ENCODE assay signal across 1 cellular context in the genomic region with DNA sequence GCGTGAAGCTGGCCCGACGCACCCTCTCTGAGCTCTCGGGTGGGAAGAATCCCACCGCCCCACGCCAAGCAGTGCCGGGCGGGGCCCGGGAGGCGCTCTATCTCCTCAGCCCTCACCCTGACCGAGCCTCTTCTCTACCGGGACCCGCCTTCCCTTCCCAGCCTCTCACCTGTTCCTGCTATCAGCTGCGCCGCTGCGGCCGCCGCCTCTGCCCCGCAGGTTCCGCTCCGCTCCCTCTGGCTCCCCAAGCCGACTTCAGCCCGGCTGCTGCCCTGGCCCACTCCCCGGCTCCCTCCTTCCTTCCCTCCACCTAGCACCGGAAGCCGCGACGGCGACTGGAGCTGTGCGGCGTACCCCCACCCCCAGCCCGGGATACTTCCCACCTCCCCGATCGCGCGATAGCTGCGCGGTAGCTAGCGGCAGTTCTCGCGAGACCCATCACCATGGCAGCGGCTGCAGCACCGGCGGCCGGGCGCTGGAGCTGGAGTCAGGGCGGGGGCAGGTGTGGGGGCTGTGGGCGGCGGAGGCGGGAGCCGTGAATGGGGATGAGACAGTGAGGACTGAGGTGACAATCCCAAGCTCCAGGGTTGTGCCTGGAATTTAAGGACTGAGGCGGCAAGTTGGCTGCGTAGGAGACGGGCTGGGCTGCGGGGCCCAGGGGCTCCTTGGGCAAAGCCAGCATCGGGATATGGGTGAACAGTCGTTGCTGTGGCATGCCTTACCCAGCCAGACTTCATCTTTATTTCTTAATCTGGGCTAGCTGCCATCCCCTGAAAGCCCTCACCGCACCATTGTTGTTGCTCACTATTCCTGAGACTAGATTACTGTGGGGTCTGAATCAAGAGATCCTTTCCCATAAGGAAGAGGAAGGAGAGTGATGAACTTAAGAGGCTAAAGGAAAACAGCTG.
TF ChIP-seq lines count a peak whose summit lies in the region.

ARF3 (minus strand) TSS at position 347 of the 908 bp plus-strand sequence. CDS start 16,392 bp downstream, outside the sequence.

TF ChIP-seq in HepG2, 621 proteins besides CTCF, POLR2A, EP300 and RAD21 (continued from another document and continues in another):
- no peak for TF ChIP-seq DDIT3 (CRISPR knock-in tag; IDR thresholded peaks at IDR 0.05)
- no peak for TF ChIP-seq ZNF652 (CRISPR knock-in tag; IDR thresholded peaks at IDR 0.05; ENCODE audit: borderline replicate concordance, low read depth)
- no peak for TF ChIP-seq SP5 (CRISPR knock-in tag; IDR thresholded peaks at IDR 0.05; ENCODE audit: borderline replicate concordance, low read depth)
- TF ChIP-seq HDAC1 (CRISPR knock-in tag; IDR thresholded peaks at IDR 0.05), result peak; percentile 78
- TF ChIP-seq FOSL2 (CRISPR knock-in tag; IDR thresholded peaks at IDR 0.05), result no peak; the same call in 1 of the 2 replicates
- TF ChIP-seq SKI (IDR thresholded peaks at IDR 0.05; ENCODE audit: partially characterized antibody), result no peak
- no peak for TF ChIP-seq HDAC6 (IDR thresholded peaks at IDR 0.05; ENCODE audit: low read depth, low read length)
- TF ChIP-seq TFE3 (CRISPR knock-in tag; IDR thresholded peaks at IDR 0.05), result peak; percentile 29; the same call in 1 of the 2 replicates
- TF ChIP-seq REPIN1 (CRISPR knock-in tag; IDR thresholded peaks at IDR 0.05; ENCODE audit: borderline replicate concordance, low read depth), result peak; percentile 69; the same call in 1 of the 2 replicates
- TF ChIP-seq ZNF468 (CRISPR knock-in tag; IDR thresholded peaks at IDR 0.05), result no peak
- peak; percentile 68 for TF ChIP-seq AGO1 (IDR thresholded peaks at IDR 0.05; ENCODE audit: low read depth, low read length, poor library complexity, severe bottlenecking)
- no peak for TF ChIP-seq RCOR2 (CRISPR knock-in tag; IDR thresholded peaks at IDR 0.05)
- TF ChIP-seq, protein P1, sequence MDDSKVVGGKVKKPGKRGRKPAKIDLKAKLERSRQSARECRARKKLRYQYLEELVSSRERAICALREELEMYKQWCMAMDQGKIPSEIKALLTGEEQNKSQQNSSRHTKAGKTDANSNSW (CRISPR knock-in tag; IDR thresholded peaks at IDR 0.05; ENCODE audit: borderline replicate concordance), result no peak
- TF ChIP-seq, protein P2, sequence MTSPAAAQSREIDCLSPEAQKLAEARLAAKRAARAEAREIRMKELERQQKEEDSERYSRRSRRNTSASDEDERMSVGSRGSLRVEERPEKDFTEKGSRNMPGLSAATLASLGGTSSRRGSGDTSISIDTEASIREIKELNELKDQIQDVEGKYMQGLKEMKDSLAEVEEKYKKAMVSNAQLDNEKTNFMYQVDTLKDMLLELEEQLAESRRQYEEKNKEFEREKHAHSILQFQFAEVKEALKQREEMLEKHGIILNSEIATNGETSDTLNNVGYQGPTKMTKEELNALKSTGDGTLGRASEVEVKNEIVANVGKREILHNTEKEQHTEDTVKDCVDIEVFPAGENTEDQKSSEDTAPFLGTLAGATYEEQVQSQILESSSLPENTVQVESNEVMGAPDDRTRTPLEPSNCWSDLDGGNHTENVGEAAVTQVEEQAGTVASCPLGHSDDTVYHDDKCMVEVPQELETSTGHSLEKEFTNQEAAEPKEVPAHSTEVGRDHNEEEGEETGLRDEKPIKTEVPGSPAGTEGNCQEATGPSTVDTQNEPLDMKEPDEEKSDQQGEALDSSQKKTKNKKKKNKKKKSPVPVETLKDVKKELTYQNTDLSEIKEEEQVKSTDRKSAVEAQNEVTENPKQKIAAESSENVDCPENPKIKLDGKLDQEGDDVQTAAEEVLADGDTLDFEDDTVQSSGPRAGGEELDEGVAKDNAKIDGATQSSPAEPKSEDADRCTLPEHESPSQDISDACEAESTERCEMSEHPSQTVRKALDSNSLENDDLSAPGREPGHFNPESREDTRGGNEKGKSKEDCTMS (CRISPR knock-in tag; conservative IDR thresholded peaks at IDR 0.05), result no peak
- TF ChIP-seq ZSCAN20 (CRISPR knock-in tag; IDR thresholded peaks at IDR 0.05; ENCODE audit: borderline replicate concordance), result no peak
- no peak for TF ChIP-seq ZNF672 (CRISPR knock-in tag; IDR thresholded peaks at IDR 0.05)
- TF ChIP-seq ATRX (CRISPR knock-in tag; IDR thresholded peaks at IDR 0.05; ENCODE audit: borderline replicate concordance), result no peak
- TF ChIP-seq POGZ (CRISPR knock-in tag; IDR thresholded peaks at IDR 0.05), result peak; percentile 57; the same call in 1 of the 2 replicates
- TF ChIP-seq NRL (CRISPR knock-in tag; IDR thresholded peaks at IDR 0.05; ENCODE audit: borderline replicate concordance), result peak; percentile 77
- TF ChIP-seq ZNF768 (CRISPR knock-in tag; IDR thresholded peaks at IDR 0.05), result no peak; the same call in 1 of the 2 replicates
- no peak for TF ChIP-seq NFIC (IDR thresholded peaks at IDR 0.05; ENCODE audit: low read length)
- TF ChIP-seq ZFP36L1 (CRISPR knock-in tag; IDR thresholded peaks at IDR 0.05), result no peak
- TF ChIP-seq IKZF4 (CRISPR knock-in tag; IDR thresholded peaks at IDR 0.05; ENCODE audit: borderline replicate concordance, low read depth, not compliant biosample characterization), result peak; percentile 24
- TF ChIP-seq SP140L (CRISPR knock-in tag; IDR thresholded peaks at IDR 0.05; ENCODE audit: borderline replicate concordance), result no peak
- TF ChIP-seq FIP1L1 (IDR thresholded peaks at IDR 0.05; ENCODE audit: borderline replicate concordance, insufficient read depth, low read depth, low read length), result no peak
- no peak for TF ChIP-seq ZNF121 (CRISPR knock-in tag; IDR thresholded peaks at IDR 0.05)
- 0 out of 2 replicates have a peak, but pooled peaks have one; percentile 72 for TF ChIP-seq HES4 (CRISPR knock-in tag; IDR thresholded peaks at IDR 0.05; ENCODE audit: borderline replicate concordance)
- TF ChIP-seq ZNF232 (CRISPR knock-in tag; IDR thresholded peaks at IDR 0.05; ENCODE audit: borderline replicate concordance), result no peak
- TF ChIP-seq KDM4B (CRISPR knock-in tag; IDR thresholded peaks at IDR 0.05), result peak; percentile 77; the same call in 1 of the 2 replicates
- TF ChIP-seq CHD4 (IDR thresholded peaks at IDR 0.05; ENCODE audit: borderline replicate concordance, low read length), result no peak
- no peak for TF ChIP-seq DMTF1 (CRISPR knock-in tag; IDR thresholded peaks at IDR 0.05)
- TF ChIP-seq, protein P3, sequence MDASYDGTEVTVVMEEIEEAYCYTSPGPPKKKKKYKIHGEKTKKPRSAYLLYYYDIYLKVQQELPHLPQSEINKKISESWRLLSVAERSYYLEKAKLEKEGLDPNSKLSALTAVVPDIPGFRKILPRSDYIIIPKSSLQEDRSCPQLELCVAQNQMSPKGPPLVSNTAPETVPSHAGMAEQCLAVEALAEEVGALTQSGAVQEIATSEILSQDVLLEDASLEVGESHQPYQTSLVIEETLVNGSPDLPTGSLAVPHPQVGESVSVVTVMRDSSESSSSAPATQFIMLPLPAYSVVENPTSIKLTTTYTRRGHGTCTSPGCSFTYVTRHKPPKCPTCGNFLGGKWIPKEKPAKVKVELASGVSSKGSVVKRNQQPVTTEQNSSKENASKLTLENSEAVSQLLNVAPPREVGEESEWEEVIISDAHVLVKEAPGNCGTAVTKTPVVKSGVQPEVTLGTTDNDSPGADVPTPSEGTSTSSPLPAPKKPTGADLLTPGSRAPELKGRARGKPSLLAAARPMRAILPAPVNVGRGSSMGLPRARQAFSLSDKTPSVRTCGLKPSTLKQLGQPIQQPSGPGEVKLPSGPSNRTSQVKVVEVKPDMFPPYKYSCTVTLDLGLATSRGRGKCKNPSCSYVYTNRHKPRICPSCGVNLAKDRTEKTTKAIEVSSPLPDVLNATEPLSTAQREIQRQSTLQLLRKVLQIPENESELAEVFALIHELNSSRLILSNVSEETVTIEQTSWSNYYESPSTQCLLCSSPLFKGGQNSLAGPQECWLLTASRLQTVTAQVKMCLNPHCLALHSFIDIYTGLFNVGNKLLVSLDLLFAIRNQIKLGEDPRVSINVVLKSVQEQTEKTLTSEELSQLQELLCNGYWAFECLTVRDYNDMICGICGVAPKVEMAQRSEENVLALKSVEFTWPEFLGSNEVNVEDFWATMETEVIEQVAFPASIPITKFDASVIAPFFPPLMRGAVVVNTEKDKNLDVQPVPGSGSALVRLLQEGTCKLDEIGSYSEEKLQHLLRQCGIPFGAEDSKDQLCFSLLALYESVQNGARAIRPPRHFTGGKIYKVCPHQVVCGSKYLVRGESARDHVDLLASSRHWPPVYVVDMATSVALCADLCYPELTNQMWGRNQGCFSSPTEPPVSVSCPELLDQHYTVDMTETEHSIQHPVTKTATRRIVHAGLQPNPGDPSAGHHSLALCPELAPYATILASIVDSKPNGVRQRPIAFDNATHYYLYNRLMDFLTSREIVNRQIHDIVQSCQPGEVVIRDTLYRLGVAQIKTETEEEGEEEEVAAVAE (CRISPR knock-in tag; IDR thresholded peaks at IDR 0.05; ENCODE audit: borderline replicate concordance), result no peak; the same call in 1 of the 2 replicates
- no peak for TF ChIP-seq ZSCAN29 (CRISPR knock-in tag; conservative IDR thresholded peaks at IDR 0.05)
- no peak for TF ChIP-seq PHB2 (IDR thresholded peaks at IDR 0.05; ENCODE audit: partially characterized antibody)
- peak; percentile 66; the same call in 1 of the 2 replicates for TF ChIP-seq ZSCAN21 (CRISPR knock-in tag; IDR thresholded peaks at IDR 0.05; ENCODE audit: borderline replicate concordance)
- TF ChIP-seq, protein P4, sequence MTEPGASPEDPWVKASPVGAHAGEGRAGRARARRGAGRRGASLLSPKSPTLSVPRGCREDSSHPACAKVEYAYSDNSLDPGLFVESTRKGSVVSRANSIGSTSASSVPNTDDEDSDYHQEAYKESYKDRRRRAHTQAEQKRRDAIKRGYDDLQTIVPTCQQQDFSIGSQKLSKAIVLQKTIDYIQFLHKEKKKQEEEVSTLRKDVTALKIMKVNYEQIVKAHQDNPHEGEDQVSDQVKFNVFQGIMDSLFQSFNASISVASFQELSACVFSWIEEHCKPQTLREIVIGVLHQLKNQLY (CRISPR knock-in tag; IDR thresholded peaks at IDR 0.05), result no peak
- no peak for TF ChIP-seq CENPX (CRISPR knock-in tag; IDR thresholded peaks at IDR 0.05)
- TF ChIP-seq, protein P5, sequence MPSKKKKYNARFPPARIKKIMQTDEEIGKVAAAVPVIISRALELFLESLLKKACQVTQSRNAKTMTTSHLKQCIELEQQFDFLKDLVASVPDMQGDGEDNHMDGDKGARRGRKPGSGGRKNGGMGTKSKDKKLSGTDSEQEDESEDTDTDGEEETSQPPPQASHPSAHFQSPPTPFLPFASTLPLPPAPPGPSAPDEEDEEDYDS (CRISPR knock-in tag; IDR thresholded peaks at IDR 0.05), result peak; percentile 72; the same call in 1 of the 2 replicates
- no peak for TF ChIP-seq NR1H2 (CRISPR knock-in tag; IDR thresholded peaks at IDR 0.05; ENCODE audit: borderline replicate concordance, low read depth)
- no peak for TF ChIP-seq ZBTB7A (CRISPR knock-in tag; IDR thresholded peaks at IDR 0.05)
- no peak for TF ChIP-seq ZNF549 (CRISPR knock-in tag; IDR thresholded peaks at IDR 0.05)
- no peak for TF ChIP-seq SMC3 (IDR thresholded peaks at IDR 0.05; ENCODE audit: low read length)
- TF ChIP-seq SP1 (IDR thresholded peaks at IDR 0.05), result peak; percentile 90
- no peak for TF ChIP-seq SP1 (CRISPR knock-in tag; IDR thresholded peaks at IDR 0.05)
- TF ChIP-seq ZNF501 (CRISPR knock-in tag; IDR thresholded peaks at IDR 0.05), result peak; percentile 87
- TF ChIP-seq CAMTA2 (CRISPR knock-in tag; IDR thresholded peaks at IDR 0.05; ENCODE audit: borderline replicate concordance), result no peak
- no peak for TF ChIP-seq ZNF703 (CRISPR knock-in tag; IDR thresholded peaks at IDR 0.05; ENCODE audit: borderline replicate concordance)
- no peak; the same call in 1 of the 2 replicates for TF ChIP-seq ZNF563 (CRISPR knock-in tag; IDR thresholded peaks at IDR 0.05)
- TF ChIP-seq, protein P6, sequence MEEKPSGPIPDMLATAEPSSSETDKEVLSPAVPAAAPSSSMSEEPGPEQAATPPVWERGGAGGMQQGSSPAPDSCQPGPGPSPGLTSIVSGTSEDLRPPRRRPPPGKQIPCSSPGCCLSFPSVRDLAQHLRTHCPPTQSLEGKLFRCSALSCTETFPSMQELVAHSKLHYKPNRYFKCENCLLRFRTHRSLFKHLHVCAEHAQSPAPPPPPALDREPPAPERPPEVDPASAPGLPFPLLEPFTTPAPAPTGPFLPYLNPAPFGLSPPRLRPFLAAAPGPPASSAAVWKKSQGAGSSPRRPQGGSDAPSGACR (CRISPR knock-in tag; IDR thresholded peaks at IDR 0.05), result 0 out of 2 replicates have a peak, but pooled peaks have one; percentile 54
- TF ChIP-seq RFXAP (CRISPR knock-in tag; IDR thresholded peaks at IDR 0.05; ENCODE audit: borderline replicate concordance), result peak; percentile 69; the same call in 1 of the 2 replicates
- TF ChIP-seq ZNF891 (CRISPR knock-in tag; IDR thresholded peaks at IDR 0.05), result 0 out of 2 replicates have a peak, but pooled peaks have one; percentile 6
- TF ChIP-seq IRX3 (CRISPR knock-in tag; IDR thresholded peaks at IDR 0.05; ENCODE audit: borderline replicate concordance, low read depth), result no peak
